Comparison of ENCODE assay signal across 8 cellular contexts in genomic region chr19:33301011-33301899, GRCh38. TPM values are rescaled to one million over a fixed set of nuclear protein-coding genes. Genes with fewer than 3 reads are reported as not detected.
DNase-seq lines count a peak whose midpoint lies in the region; ATAC-seq and TF ChIP-seq lines count a peak whose summit lies in the region.

No MANE protein-coding gene starts in this region.

- H3K4me3 ChIP-seq in mononuclear cell (ENCODE audit: low read length), result peak overlapping the region; percentile 65

- H3K27ac Mint-ChIP-seq in activated T-cell treated with anti-CD3 and anti-CD28 coated beads, Interleukin-2, amount 50 U/mL, for 72 hours, result no peak overlapping the region
- H3K27ac Mint-ChIP-seq in chondrocyte (ENCODE audit: unreplicated experiment), result no peak overlapping the region
- H3K27ac Mint-ChIP-seq in type B pancreatic cell, result peak overlapping the region; percentile 50

- no peaks in the 10 kb centered on the region for H3K27me3 ChIP-seq in mononuclear cell (ENCODE audit: insufficient read depth, low read length)

- H3K27me3 Mint-ChIP-seq in activated T-cell treated with anti-CD3 and anti-CD28 coated beads, Interleukin-2, amount 50 U/mL, for 72 hours (ENCODE audit: low read depth), result peaks cover 41% of the 10 kb centered on the region
- H3K27me3 Mint-ChIP-seq in chondrocyte (ENCODE audit: low read depth) (peaks cover 19% of the 10 kb centered on the region), type B pancreatic cell (peaks cover 45% of the 10 kb centered on the region)

- H3K4me1 ChIP-seq in mononuclear cell (ENCODE audit: insufficient read depth, low read length), result peaks cover 58% of the 10 kb centered on the region

- H3K9me3 Mint-ChIP-seq in activated T-cell treated with anti-CD3 and anti-CD28 coated beads, Interleukin-2, amount 50 U/mL, for 72 hours, result no peaks in the 10 kb centered on the region
- no peaks in the 10 kb centered on the region for H3K9me3 Mint-ChIP-seq in chondrocyte (ENCODE audit: low read depth)
- H3K9me3 Mint-ChIP-seq in type B pancreatic cell, result no peaks in the 10 kb centered on the region

- H3K36me3 Mint-ChIP-seq in activated T-cell treated with anti-CD3 and anti-CD28 coated beads, Interleukin-2, amount 50 U/mL, for 72 hours (ENCODE audit: insufficient read depth in 2 of 2), result no peaks in the 10 kb centered on the region
- H3K36me3 Mint-ChIP-seq in chondrocyte (ENCODE audit: low read depth), result no peaks in the 10 kb centered on the region
- H3K36me3 Mint-ChIP-seq in type B pancreatic cell, result no peaks in the 10 kb centered on the region

- TF ChIP-seq CTCF in chondrocyte (IDR thresholded peaks at IDR 0.05), result no peak
- TF ChIP-seq CTCF in type B pancreatic cell (conservative IDR thresholded peaks at IDR 0.05), result no peak

- no peaks in the 10 kb centered on the region for H3K4me1 Mint-ChIP-seq in activated T-cell treated with anti-CD3 and anti-CD28 coated beads, Interleukin-2, amount 50 U/mL, for 72 hours (ENCODE audit: low read depth)
- H3K4me1 Mint-ChIP-seq in chondrocyte (ENCODE audit: low read depth) (peaks cover 2% of the 10 kb centered on the region), type B pancreatic cell (ENCODE audit: unreplicated experiment) (peaks cover 13% of the 10 kb centered on the region)

- no peak for ATAC-seq in activated T-cell treated with anti-CD3 and anti-CD28 coated beads, Interleukin-2, amount 50 U/mL, for 72 hours (replicated peaks in 1 of 2)
- no peak for ATAC-seq in HG03097 (IDR thresholded peaks at IDR 0.05; ENCODE audit: low FRiP score, unreplicated experiment)

- peak overlapping the region; percentile 54 to 60 for H3K4me3 Mint-ChIP-seq in activated T-cell treated with anti-CD3 and anti-CD28 coated beads, Interleukin-2, amount 50 U/mL, for 72 hours
- H3K4me3 Mint-ChIP-seq in chondrocyte (ENCODE audit: unreplicated experiment) (peak overlapping the region; percentile 65), type B pancreatic cell (peak overlapping the region; percentile 84)

- H3K9me3 ChIP-seq in mononuclear cell (ENCODE audit: low read depth, low read length), result no peaks in the 10 kb centered on the region

- no peak for DNase-seq in activated T-cell treated with anti-CD3 and anti-CD28 coated beads, Interleukin-2, amount 50 U/mL, for 72 hours
- no peak for DNase-seq in activated T-cell treated with anti-CD3 and anti-CD28 coated beads for 4 hours
- peak; percentile 85 for DNase-seq in chondrocyte (ENCODE audit: low spot score)
- no peak for DNase-seq in type B pancreatic cell (ENCODE audit: extremely low spot score, unreplicated experiment)
- no peak for DNase-seq in superior temporal gyrus (ENCODE audit: extremely low spot score)
- no peak for DNase-seq in NCI-H2171 (lab: John Stamatoyannopoulos, UW)

RNA-seq across cellular contexts. Expression of gene CEBPA, which starts 1.1 kb away (rescaled TPM):
- total RNA-seq in activated T-cell treated with anti-CD3 and anti-CD28 coated beads, Interleukin-2, amount 50 U/mL, for 72 hours, result 1 to 10 TPM in 1 of 2 donors, under 1 TPM in 1; 0.82 to 1.0 TPM
- total RNA-seq in chondrocyte, result 0.56 to 2.2 TPM (median 1.7 TPM) in 3 replicates
- total RNA-seq in mononuclear cell, result 19.8 TPM
- 24.4 and 50.4 TPM in 2 replicates for total RNA-seq in type B pancreatic cell (ENCODE audit: low replicate concordance)
